Comparison of ENCODE assay signal across 1 cellular context in the genomic region with DNA sequence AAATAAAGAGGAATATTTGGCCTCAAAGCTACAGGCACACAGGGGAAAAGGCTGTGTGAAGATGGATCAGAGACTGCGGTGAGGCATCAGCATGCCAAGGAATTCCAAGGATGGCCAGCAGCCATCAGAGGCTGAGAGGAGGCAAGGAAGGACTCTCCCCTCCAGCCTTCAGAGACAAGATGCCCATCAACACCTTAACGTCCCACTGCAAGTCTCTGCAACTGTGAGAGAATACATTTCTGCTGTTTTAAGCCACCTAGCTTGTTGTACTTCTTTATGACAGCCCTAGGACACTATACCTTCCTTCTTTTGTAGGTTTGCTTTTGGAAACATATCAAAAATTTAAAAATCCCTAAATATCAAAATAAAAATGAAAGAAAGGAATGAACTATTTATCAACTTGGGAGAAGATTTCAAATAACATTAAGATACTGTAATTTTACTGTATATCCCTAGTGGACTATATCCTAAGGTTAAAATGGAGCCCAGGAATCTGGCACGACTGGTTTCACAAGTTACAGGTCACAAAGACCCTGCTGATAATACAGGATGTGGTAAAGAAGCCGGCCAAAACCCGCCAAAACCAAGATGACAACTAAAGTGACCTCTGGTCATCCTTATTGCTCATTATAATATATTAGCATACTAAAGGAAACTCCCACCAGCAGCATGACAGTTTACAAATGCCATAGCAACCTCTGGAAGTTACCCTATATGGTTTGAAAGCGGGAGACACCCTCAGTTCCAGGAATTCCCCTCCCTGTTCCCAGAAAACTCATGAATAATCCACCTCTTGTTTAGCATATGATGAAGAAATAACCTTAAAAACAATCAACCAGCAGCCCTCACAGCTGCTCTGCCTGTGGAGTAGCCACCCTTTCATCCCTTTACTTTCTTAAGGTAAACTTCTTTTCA.
TF ChIP-seq lines count a peak whose summit lies in the region.

No MANE protein-coding gene starts in this region.

TF ChIP-seq in K562, 482 proteins besides CTCF, POLR2A, EP300 and RAD21 (continued from another document and continues in another):
- TF ChIP-seq ZNF408 (CRISPR knock-in tag; IDR thresholded peaks at IDR 0.05; ENCODE audit: low read depth) (no peak), ZNF253 (CRISPR knock-in tag; conservative IDR thresholded peaks at IDR 0.05) (no peak), FOXK1 (CRISPR knock-in tag; IDR thresholded peaks at IDR 0.05; ENCODE audit: borderline replicate concordance) (no peak), BCL6 (CRISPR knock-in tag; IDR thresholded peaks at IDR 0.05) (peak; percentile 59; the same call in 1 of the 2 replicates), BRD4 (IDR thresholded peaks at IDR 0.05) (peak; percentile 91; the same call in 1 of the 2 replicates), SIRT6 (IDR thresholded peaks at IDR 0.05; ENCODE audit: low read depth, low read length) (no peak), FIP1L1 (IDR thresholded peaks at IDR 0.05; ENCODE audit: low read depth, low read length, poor library complexity, severe bottlenecking) (no peak), EP400 (IDR thresholded peaks at IDR 0.05) (peak; percentile 35; the same call in 1 of the 2 replicates), NBN (IDR thresholded peaks at IDR 0.05; ENCODE audit: low read depth) (no peak), ERF (CRISPR knock-in tag; IDR thresholded peaks at IDR 0.05) (no peak), ZNF764 (CRISPR knock-in tag; IDR thresholded peaks at IDR 0.05; ENCODE audit: low read depth) (no peak), CBFA2T2 (conservative IDR thresholded peaks at IDR 0.05) (no peak), ZEB2 (IDR thresholded peaks at IDR 0.05) (no peak), DIDO1 (tag; IDR thresholded peaks at IDR 0.05; ENCODE audit: low read depth) (no peak), GABPB1 (CRISPR knock-in tag; IDR thresholded peaks at IDR 0.05) (peak; percentile 16; the same call in 1 of the 2 replicates), ZNF140 (CRISPR knock-in tag; IDR thresholded peaks at IDR 0.05) (no peak), ZNF436 (CRISPR knock-in tag; IDR thresholded peaks at IDR 0.05) (no peak), ZNF217 (CRISPR knock-in tag; IDR thresholded peaks at IDR 0.05) (no peak)
- TF ChIP-seq, protein P1, sequence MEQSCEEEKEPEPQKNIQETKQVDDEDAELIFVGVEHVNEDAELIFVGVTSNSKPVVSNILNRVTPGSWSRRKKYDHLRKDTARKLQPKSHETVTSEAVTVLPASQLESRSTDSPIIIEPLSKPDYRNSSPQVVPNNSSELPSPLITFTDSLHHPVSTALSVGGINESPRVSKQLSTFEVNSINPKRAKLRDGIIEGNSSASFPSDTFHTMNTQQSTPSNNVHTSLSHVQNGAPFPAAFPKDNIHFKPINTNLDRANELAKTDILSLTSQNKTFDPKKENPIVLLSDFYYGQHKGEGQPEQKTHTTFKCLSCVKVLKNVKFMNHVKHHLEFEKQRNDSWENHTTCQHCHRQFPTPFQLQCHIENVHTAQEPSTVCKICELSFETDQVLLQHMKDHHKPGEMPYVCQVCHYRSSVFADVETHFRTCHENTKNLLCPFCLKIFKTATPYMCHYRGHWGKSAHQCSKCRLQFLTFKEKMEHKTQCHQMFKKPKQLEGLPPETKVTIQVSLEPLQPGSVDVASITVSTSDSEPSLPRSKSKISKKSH (CRISPR knock-in tag; IDR thresholded peaks at IDR 0.05) = no peak
- TF ChIP-seq, protein P2, sequence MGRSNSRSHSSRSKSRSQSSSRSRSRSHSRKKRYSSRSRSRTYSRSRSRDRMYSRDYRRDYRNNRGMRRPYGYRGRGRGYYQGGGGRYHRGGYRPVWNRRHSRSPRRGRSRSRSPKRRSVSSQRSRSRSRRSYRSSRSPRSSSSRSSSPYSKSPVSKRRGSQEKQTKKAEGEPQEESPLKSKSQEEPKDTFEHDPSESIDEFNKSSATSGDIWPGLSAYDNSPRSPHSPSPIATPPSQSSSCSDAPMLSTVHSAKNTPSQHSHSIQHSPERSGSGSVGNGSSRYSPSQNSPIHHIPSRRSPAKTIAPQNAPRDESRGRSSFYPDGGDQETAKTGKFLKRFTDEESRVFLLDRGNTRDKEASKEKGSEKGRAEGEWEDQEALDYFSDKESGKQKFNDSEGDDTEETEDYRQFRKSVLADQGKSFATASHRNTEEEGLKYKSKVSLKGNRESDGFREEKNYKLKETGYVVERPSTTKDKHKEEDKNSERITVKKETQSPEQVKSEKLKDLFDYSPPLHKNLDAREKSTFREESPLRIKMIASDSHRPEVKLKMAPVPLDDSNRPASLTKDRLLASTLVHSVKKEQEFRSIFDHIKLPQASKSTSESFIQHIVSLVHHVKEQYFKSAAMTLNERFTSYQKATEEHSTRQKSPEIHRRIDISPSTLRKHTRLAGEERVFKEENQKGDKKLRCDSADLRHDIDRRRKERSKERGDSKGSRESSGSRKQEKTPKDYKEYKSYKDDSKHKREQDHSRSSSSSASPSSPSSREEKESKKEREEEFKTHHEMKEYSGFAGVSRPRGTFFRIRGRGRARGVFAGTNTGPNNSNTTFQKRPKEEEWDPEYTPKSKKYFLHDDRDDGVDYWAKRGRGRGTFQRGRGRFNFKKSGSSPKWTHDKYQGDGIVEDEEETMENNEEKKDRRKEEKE (IDR thresholded peaks at IDR 0.05; ENCODE audit: borderline replicate concordance in 1 of 2, control insufficient read depth in 1 of 2, low read depth in 2 of 2, low read length in 1 of 2) = no peak
- TF ChIP-seq, protein P3, sequence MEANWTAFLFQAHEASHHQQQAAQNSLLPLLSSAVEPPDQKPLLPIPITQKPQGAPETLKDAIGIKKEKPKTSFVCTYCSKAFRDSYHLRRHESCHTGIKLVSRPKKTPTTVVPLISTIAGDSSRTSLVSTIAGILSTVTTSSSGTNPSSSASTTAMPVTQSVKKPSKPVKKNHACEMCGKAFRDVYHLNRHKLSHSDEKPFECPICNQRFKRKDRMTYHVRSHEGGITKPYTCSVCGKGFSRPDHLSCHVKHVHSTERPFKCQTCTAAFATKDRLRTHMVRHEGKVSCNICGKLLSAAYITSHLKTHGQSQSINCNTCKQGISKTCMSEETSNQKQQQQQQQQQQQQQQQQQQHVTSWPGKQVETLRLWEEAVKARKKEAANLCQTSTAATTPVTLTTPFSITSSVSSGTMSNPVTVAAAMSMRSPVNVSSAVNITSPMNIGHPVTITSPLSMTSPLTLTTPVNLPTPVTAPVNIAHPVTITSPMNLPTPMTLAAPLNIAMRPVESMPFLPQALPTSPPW (CRISPR knock-in tag; IDR thresholded peaks at IDR 0.05) = peak; percentile 47
- TF ChIP-seq, protein P4, sequence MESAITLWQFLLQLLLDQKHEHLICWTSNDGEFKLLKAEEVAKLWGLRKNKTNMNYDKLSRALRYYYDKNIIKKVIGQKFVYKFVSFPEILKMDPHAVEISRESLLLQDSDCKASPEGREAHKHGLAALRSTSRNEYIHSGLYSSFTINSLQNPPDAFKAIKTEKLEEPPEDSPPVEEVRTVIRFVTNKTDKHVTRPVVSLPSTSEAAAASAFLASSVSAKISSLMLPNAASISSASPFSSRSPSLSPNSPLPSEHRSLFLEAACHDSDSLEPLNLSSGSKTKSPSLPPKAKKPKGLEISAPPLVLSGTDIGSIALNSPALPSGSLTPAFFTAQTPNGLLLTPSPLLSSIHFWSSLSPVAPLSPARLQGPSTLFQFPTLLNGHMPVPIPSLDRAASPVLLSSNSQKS (CRISPR knock-in tag; IDR thresholded peaks at IDR 0.05) = no peak
- TF ChIP-seq, protein P5, sequence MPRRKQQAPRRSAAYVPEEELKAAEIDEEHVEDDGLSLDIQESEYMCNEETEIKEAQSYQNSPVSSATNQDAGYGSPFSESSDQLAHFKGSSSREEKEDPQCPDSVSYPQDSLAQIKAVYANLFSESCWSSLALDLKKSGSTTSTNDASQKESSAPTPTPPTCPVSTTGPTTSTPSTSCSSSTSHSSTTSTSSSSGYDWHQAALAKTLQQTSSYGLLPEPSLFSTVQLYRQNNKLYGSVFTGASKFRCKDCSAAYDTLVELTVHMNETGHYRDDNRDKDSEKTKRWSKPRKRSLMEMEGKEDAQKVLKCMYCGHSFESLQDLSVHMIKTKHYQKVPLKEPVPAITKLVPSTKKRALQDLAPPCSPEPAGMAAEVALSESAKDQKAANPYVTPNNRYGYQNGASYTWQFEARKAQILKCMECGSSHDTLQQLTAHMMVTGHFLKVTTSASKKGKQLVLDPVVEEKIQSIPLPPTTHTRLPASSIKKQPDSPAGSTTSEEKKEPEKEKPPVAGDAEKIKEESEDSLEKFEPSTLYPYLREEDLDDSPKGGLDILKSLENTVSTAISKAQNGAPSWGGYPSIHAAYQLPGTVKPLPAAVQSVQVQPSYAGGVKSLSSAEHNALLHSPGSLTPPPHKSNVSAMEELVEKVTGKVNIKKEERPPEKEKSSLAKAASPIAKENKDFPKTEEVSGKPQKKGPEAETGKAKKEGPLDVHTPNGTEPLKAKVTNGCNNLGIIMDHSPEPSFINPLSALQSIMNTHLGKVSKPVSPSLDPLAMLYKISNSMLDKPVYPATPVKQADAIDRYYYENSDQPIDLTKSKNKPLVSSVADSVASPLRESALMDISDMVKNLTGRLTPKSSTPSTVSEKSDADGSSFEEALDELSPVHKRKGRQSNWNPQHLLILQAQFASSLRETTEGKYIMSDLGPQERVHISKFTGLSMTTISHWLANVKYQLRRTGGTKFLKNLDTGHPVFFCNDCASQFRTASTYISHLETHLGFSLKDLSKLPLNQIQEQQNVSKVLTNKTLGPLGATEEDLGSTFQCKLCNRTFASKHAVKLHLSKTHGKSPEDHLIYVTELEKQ (CRISPR knock-in tag; IDR thresholded peaks at IDR 0.05) = no peak
- TF ChIP-seq, protein P6, sequence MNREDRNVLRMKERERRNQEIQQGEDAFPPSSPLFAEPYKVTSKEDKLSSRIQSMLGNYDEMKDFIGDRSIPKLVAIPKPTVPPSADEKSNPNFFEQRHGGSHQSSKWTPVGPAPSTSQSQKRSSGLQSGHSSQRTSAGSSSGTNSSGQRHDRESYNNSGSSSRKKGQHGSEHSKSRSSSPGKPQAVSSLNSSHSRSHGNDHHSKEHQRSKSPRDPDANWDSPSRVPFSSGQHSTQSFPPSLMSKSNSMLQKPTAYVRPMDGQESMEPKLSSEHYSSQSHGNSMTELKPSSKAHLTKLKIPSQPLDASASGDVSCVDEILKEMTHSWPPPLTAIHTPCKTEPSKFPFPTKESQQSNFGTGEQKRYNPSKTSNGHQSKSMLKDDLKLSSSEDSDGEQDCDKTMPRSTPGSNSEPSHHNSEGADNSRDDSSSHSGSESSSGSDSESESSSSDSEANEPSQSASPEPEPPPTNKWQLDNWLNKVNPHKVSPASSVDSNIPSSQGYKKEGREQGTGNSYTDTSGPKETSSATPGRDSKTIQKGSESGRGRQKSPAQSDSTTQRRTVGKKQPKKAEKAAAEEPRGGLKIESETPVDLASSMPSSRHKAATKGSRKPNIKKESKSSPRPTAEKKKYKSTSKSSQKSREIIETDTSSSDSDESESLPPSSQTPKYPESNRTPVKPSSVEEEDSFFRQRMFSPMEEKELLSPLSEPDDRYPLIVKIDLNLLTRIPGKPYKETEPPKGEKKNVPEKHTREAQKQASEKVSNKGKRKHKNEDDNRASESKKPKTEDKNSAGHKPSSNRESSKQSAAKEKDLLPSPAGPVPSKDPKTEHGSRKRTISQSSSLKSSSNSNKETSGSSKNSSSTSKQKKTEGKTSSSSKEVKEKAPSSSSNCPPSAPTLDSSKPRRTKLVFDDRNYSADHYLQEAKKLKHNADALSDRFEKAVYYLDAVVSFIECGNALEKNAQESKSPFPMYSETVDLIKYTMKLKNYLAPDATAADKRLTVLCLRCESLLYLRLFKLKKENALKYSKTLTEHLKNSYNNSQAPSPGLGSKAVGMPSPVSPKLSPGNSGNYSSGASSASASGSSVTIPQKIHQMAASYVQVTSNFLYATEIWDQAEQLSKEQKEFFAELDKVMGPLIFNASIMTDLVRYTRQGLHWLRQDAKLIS (CRISPR knock-in tag; IDR thresholded peaks at IDR 0.05) = no peak
- TF ChIP-seq, protein P7, sequence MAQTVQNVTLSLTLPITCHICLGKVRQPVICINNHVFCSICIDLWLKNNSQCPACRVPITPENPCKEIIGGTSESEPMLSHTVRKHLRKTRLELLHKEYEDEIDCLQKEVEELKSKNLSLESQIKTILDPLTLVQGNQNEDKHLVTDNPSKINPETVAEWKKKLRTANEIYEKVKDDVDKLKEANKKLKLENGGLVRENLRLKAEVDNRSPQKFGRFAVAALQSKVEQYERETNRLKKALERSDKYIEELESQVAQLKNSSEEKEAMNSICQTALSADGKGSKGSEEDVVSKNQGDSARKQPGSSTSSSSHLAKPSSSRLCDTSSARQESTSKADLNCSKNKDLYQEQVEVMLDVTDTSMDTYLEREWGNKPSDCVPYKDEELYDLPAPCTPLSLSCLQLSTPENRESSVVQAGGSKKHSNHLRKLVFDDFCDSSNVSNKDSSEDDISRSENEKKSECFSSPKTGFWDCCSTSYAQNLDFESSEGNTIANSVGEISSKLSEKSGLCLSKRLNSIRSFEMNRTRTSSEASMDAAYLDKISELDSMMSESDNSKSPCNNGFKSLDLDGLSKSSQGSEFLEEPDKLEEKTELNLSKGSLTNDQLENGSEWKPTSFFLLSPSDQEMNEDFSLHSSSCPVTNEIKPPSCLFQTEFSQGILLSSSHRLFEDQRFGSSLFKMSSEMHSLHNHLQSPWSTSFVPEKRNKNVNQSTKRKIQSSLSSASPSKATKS (CRISPR knock-in tag; IDR thresholded peaks at IDR 0.05) = no peak
- TF ChIP-seq, protein P8, sequence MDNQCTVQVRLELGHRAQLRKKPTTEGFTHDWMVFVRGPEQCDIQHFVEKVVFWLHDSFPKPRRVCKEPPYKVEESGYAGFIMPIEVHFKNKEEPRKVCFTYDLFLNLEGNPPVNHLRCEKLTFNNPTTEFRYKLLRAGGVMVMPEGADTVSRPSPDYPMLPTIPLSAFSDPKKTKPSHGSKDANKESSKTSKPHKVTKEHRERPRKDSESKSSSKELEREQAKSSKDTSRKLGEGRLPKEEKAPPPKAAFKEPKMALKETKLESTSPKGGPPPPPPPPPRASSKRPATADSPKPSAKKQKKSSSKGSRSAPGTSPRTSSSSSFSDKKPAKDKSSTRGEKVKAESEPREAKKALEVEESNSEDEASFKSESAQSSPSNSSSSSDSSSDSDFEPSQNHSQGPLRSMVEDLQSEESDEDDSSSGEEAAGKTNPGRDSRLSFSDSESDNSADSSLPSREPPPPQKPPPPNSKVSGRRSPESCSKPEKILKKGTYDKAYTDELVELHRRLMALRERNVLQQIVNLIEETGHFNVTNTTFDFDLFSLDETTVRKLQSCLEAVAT (IDR thresholded peaks at IDR 0.05) = no peak
- TF ChIP-seq, protein P9, sequence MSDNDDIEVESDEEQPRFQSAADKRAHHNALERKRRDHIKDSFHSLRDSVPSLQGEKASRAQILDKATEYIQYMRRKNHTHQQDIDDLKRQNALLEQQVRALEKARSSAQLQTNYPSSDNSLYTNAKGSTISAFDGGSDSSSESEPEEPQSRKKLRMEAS (CRISPR knock-in tag; IDR thresholded peaks at IDR 0.05) = no peak
- TF ChIP-seq, protein P10, sequence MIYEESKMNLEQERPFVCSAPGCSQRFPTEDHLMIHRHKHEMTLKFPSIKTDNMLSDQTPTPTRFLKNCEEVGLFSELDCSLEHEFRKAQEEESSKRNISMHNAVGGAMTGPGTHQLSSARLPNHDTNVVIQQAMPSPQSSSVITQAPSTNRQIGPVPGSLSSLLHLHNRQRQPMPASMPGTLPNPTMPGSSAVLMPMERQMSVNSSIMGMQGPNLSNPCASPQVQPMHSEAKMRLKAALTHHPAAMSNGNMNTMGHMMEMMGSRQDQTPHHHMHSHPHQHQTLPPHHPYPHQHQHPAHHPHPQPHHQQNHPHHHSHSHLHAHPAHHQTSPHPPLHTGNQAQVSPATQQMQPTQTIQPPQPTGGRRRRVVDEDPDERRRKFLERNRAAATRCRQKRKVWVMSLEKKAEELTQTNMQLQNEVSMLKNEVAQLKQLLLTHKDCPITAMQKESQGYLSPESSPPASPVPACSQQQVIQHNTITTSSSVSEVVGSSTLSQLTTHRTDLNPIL (CRISPR knock-in tag; IDR thresholded peaks at IDR 0.05) = no peak
- TF ChIP-seq, protein P11, sequence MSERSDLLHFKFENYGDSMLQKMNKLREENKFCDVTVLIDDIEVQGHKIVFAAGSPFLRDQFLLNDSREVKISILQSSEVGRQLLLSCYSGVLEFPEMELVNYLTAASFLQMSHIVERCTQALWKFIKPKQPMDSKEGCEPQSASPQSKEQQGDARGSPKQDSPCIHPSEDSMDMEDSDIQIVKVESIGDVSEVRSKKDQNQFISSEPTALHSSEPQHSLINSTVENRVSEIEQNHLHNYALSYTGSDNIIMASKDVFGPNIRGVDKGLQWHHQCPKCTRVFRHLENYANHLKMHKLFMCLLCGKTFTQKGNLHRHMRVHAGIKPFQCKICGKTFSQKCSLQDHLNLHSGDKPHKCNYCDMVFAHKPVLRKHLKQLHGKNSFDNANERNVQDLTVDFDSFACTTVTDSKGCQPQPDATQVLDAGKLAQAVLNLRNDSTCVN (CRISPR knock-in tag; IDR thresholded peaks at IDR 0.05) = no peak
